1 cellular context compared by ENCODE assay signal in the genomic region with DNA sequence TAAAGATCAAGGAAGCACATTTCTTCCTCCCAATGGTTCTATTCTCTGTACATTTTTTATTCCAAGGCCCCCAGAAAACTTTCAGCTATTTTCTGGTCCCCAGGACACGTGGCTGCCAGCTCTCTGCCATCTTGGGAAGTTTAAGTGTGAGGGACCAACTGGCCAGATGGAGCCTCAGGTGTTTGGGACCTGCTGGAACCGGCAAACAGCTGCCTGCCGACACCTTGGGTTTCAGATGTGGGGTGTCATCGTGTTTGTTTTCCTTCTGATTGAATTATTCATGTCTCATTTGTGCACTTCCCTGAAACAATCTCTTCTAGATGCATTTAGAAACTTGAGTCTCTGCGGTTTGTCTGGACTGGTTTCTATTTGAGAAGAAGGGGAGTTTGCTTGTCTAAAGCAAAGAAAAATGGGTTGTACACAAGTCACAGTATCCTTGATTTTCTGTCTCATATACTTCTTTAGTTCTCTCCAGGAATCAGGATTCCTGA.
TF ChIP-seq lines count a peak whose summit lies in the region.

No MANE protein-coding gene starts in this region.

TF ChIP-seq in WTC11, 78 proteins besides CTCF, POLR2A, EP300 and RAD21 (continued from another document):
- TF ChIP-seq, protein P1, sequence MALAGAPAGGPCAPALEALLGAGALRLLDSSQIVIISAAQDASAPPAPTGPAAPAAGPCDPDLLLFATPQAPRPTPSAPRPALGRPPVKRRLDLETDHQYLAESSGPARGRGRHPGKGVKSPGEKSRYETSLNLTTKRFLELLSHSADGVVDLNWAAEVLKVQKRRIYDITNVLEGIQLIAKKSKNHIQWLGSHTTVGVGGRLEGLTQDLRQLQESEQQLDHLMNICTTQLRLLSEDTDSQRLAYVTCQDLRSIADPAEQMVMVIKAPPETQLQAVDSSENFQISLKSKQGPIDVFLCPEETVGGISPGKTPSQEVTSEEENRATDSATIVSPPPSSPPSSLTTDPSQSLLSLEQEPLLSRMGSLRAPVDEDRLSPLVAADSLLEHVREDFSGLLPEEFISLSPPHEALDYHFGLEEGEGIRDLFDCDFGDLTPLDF (CRISPR knock-in tag; IDR thresholded peaks at IDR 0.05): no peak
